In the genomic region with DNA sequence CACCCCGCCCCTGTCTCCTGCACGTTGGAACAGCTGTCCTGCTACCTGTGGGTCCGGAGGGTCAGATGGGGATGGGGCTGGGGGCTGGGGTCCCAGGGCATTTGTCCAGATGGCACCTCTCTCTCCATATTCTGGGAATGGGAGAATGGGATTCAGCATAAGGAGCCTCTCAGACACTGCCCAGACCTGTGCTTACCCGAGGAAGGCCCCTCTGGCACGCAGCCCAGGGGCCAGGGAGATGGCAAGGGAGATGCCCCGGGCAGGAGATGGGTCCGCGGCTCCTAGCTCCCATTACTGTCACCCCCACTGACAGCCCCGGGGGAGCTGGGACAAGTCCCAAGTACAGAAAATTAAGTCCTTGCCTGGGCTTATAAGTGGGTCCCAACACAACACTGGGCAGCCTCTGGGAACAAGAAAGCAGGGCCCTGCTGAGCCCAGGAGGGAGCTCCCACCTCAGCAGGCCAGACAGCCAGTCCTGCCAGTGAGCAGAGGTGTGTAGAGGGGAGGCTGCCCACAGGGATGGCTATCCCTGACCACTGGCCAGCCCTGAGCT, we compare ENCODE assay signal across 9 cellular contexts. TPM values are rescaled to one million over a fixed set of nuclear protein-coding genes. Genes with fewer than 3 reads are reported as not detected.
A peak's percentile ranks its signal among the peaks of the same experiment; 100 is the strongest.
DNase-seq lines count a peak whose midpoint lies in the region; ATAC-seq and TF ChIP-seq lines count a peak whose summit lies in the region.
"Had no signal": no experiment of that assay in that cellular context is flagged by ENCODE, and none has a peak within 500 bp of the region (broad histone marks: within the 10 kb centered on the region; RNA-seq: fewer than 3 reads in every experiment).

No MANE protein-coding gene starts in this region.

- H3K4me1 Mint-ChIP-seq in T-helper 17 cell: peaks cover 37% of the 10 kb centered on the region

- H3K9me3 ChIP-seq in T-helper 17 cell (ENCODE audit: control insufficient read depth, low read length, poor library complexity, severe bottlenecking) (no peaks in the 10 kb centered on the region), smooth muscle cell (replicated peaks; ENCODE audit: low read depth) (no peaks in the 10 kb centered on the region)

- H4K20me1 ChIP-seq in smooth muscle cell (ENCODE audit: low read depth): peaks cover 65% of the 10 kb centered on the region

- peaks cover 3% of the 10 kb centered on the region for H3K27me3 ChIP-seq in H7 (ENCODE audit: control insufficient read depth, insufficient read depth, low read length)
- H3K27me3 ChIP-seq in smooth muscle cell (ENCODE audit: low read depth): no peaks in the 10 kb centered on the region

- no peak for TF ChIP-seq CTCF in smooth muscle cell (IDR thresholded peaks at IDR 0.05; ENCODE audit: borderline replicate concordance, insufficient read depth, poor library complexity, severe bottlenecking)

- WGBS in smooth muscle cell (ENCODE audit: low lambda C conversion rate): 50% methylated on average over 9 of the region's 9 CpGs

- no peaks in the 10 kb centered on the region for H3K36me3 Mint-ChIP-seq in T-helper 17 cell (ENCODE audit: low read depth)

- H3F3A ChIP-seq in smooth muscle cell (ENCODE audit: low read depth): peaks cover 3% of the 10 kb centered on the region

- H3K36me3 ChIP-seq in H7 (replicated peaks; ENCODE audit: control insufficient read depth, insufficient read depth, low read length) (no peaks in the 10 kb centered on the region), smooth muscle cell (ENCODE audit: low read depth) (no peaks in the 10 kb centered on the region)

- H3K79me2 ChIP-seq in smooth muscle cell (ENCODE audit: low read depth): peaks cover 61% of the 10 kb centered on the region

- peak overlapping the region; percentile 81 for H3K9ac ChIP-seq in smooth muscle cell (ENCODE audit: low read depth)

- DNase-seq in H7 (peak; percentile 66), T-helper 17 cell (no peak), glomerular visceral epithelial cell (ENCODE audit: extremely low spot score) (peak; percentile 58), smooth muscle cell (lab: John Stamatoyannopoulos, UW; ENCODE audit: unreplicated experiment) (no peak), foreskin melanocyte (no peak), A172 (ENCODE audit: low spot score) (no peak), NCI-H2107 treated with DMSO at 0.1 percent for 48 hours (lab: John Stamatoyannopoulos, UW; ENCODE audit: unreplicated experiment) (no peak), activated T-cell treated with anti-CD3 and anti-CD28 coated beads for 4 hours (no peak)
- DNase-seq: effector memory CD8-positive, alpha-beta T cell had no signal

- no peak overlapping the region for H2AFZ ChIP-seq in smooth muscle cell (ENCODE audit: low read depth)

- H3K4me3 Mint-ChIP-seq in T-helper 17 cell: peak overlapping the region; percentile 82

- peak overlapping the region; percentile 93 for H3K27ac ChIP-seq in smooth muscle cell (ENCODE audit: low read depth)

- H3K27ac Mint-ChIP-seq in T-helper 17 cell: peak overlapping the region; percentile 84

- H3K27me3 Mint-ChIP-seq in T-helper 17 cell: no peaks in the 10 kb centered on the region
- H3K27me3 Mint-ChIP-seq: effector memory CD8-positive, alpha-beta T cell had no signal

- peak overlapping the region; percentile 97 for H3K4me2 ChIP-seq in smooth muscle cell

- H3K4me1 ChIP-seq in smooth muscle cell (ENCODE audit: low read depth): peaks cover 31% of the 10 kb centered on the region

- H3K4me3 ChIP-seq in H7 (ENCODE audit: insufficient read depth, low read depth, low read length) (no peak overlapping the region), smooth muscle cell (peak overlapping the region; percentile 86)

- ATAC-seq in T-helper 17 cell: no peak
- ATAC-seq: effector memory CD8-positive, alpha-beta T cell had no signal

RNA-seq across cellular contexts. Expression of gene VASN, which starts 1.8 kb away (rescaled TPM):
- total RNA-seq in H7 (2014; rRNA removed; shearing (Covaris generic)): 3.7 and 4.6 TPM in 2 replicates
- under 1 TPM; 0.55 to 0.57 TPM for total RNA-seq in T-helper 17 cell
- 23.8 and 30.0 TPM in 2 replicates for total RNA-seq in smooth muscle cell
- 127 and 150 TPM in 2 replicates for polyA plus RNA-seq in smooth muscle cell
- 87.4 and 100 TPM in 2 replicates for total RNA-seq in A172 (2014; rRNA removed; shearing (Covaris generic))

RNA-seq across cellular contexts. Expression of gene PAM16, which starts 22.3 kb away (rescaled TPM):
- total RNA-seq in H7 (2014; rRNA removed; shearing (Covaris generic)): 92.3 and 115 TPM in 2 replicates
- 10 to 100 TPM; 32.3 to 41.4 TPM for total RNA-seq in T-helper 17 cell
- total RNA-seq in smooth muscle cell: 18.4 and 29.6 TPM in 2 replicates
- polyA plus RNA-seq in smooth muscle cell: 47.7 and 52.2 TPM in 2 replicates
- total RNA-seq in A172 (2014; rRNA removed; shearing (Covaris generic)): 46.8 and 116 TPM in 2 replicates

RNA-seq across cellular contexts. Expression of gene CORO7, which starts 43.0 kb away (rescaled TPM):
- total RNA-seq in H7 (2014; rRNA removed; shearing (Covaris generic)): 37.9 and 45.5 TPM in 2 replicates
- 100 to 1,000 TPM; 733 to 757 TPM for total RNA-seq in T-helper 17 cell
- 6.7 and 14.4 TPM in 2 replicates for total RNA-seq in smooth muscle cell
- polyA plus RNA-seq in smooth muscle cell: 12.7 and 18.9 TPM in 2 replicates
- total RNA-seq in A172 (2014; rRNA removed; shearing (Covaris generic)): 16.5 and 21.0 TPM in 2 replicates

RNA-seq across cellular contexts. Expression of gene DNAJA3, which starts 52.2 kb away (rescaled TPM):
- total RNA-seq in H7 (2014; rRNA removed; shearing (Covaris generic)): 85.5 and 87.8 TPM in 2 replicates
- 10 to 100 TPM; 27.9 to 29.7 TPM for total RNA-seq in T-helper 17 cell
- 40.0 and 42.6 TPM in 2 replicates for total RNA-seq in smooth muscle cell
- 42.7 and 46.5 TPM in 2 replicates for polyA plus RNA-seq in smooth muscle cell
- total RNA-seq in A172 (2014; rRNA removed; shearing (Covaris generic)): 86.7 and 91.9 TPM in 2 replicates

RNA-seq across cellular contexts. Expression of gene GLIS2, which starts 57.6 kb away (rescaled TPM):
- total RNA-seq in H7 (2014; rRNA removed; shearing (Covaris generic)): 1.5 and 2.7 TPM in 2 replicates
- under 1 TPM; 0.10 to 0.29 TPM for total RNA-seq in T-helper 17 cell
- 1.2 and 2.8 TPM in 2 replicates for total RNA-seq in smooth muscle cell
- 9.2 and 13.4 TPM in 2 replicates for polyA plus RNA-seq in smooth muscle cell
- total RNA-seq in A172 (2014; rRNA removed; shearing (Covaris generic)): 3.2 and 5.7 TPM in 2 replicates

Comparison
In these comparisons a context has a peak if more than half of its experiments do, and no peak if none do; other contexts are left out.
1. DNase-seq: peak in H7 (single experiment) and glomerular visceral epithelial cell (single experiment); none in T-helper 17 cell (0 of 3), smooth muscle cell (single experiment), foreskin melanocyte (single experiment), A172 (single experiment), NCI-H2107 treated with DMSO at 0.1 percent for 48 hours (single experiment) and activated T-cell treated with anti-CD3 and anti-CD28 coated beads for 4 hours (single experiment).
2. RNA of gene CORO7, which starts 43.0 kb away (total RNA-seq): 733 to 757 TPM in T-helper 17 cell; 37.9 to 45.5 TPM in H7, 16.5 to 21.0 TPM in A172 and 6.7 to 14.4 TPM in smooth muscle cell; every median in the first group is over 10 times any median in the second.